1 cellular context compared by ENCODE assay signal in the genomic region with DNA sequence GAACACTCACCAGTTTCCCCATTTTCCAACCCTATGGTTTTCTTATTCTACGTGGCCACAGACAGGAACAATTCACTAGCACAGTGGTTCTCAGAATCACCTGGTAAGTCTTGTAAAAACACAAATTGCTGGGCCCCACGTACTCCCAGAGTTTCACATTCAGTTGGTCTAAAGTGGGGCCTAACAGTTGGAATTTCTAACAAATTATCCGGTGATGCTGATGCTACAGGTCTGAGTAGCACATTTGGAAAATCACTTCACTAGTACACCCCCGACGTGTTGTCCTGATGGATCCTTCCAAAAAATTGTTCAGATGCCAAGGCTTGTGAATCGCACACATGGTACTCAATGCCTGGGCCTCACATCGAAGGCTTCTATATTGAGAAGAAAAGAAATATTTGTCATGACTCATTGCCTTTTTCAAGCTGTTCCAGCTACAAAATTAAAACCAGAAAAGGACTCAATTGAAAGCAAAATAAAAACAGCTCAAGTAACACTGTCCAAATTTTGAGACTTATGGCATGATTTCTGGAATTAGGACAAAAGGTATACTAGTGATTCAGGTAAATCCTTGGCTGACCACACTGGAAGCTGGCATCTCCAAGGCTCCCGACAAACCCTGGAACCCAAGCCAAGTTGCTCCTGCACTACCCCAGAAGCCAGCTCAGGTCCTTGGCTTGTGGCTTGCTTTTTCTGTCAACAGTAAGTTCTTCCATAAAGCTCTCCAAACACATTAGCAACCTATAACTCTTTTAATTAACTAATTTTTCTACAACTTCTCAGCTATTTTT.
TF ChIP-seq lines count a peak whose summit lies in the region.

No MANE protein-coding gene starts in this region.

TF ChIP-seq in K562, 482 proteins besides CTCF, POLR2A, EP300 and RAD21 (continued from another document and continues in another):
- TF ChIP-seq, protein P1, sequence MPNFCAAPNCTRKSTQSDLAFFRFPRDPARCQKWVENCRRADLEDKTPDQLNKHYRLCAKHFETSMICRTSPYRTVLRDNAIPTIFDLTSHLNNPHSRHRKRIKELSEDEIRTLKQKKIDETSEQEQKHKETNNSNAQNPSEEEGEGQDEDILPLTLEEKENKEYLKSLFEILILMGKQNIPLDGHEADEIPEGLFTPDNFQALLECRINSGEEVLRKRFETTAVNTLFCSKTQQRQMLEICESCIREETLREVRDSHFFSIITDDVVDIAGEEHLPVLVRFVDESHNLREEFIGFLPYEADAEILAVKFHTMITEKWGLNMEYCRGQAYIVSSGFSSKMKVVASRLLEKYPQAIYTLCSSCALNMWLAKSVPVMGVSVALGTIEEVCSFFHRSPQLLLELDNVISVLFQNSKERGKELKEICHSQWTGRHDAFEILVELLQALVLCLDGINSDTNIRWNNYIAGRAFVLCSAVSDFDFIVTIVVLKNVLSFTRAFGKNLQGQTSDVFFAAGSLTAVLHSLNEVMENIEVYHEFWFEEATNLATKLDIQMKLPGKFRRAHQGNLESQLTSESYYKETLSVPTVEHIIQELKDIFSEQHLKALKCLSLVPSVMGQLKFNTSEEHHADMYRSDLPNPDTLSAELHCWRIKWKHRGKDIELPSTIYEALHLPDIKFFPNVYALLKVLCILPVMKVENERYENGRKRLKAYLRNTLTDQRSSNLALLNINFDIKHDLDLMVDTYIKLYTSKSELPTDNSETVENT (CRISPR knock-in tag; IDR thresholded peaks at IDR 0.05): no peak
- TF ChIP-seq, protein P2, sequence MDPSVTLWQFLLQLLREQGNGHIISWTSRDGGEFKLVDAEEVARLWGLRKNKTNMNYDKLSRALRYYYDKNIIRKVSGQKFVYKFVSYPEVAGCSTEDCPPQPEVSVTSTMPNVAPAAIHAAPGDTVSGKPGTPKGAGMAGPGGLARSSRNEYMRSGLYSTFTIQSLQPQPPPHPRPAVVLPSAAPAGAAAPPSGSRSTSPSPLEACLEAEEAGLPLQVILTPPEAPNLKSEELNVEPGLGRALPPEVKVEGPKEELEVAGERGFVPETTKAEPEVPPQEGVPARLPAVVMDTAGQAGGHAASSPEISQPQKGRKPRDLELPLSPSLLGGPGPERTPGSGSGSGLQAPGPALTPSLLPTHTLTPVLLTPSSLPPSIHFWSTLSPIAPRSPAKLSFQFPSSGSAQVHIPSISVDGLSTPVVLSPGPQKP (CRISPR knock-in tag; IDR thresholded peaks at IDR 0.05): no peak
- no peak for TF ChIP-seq NR3C1 (CRISPR knock-in tag; IDR thresholded peaks at IDR 0.05)
- TF ChIP-seq TGIF2 (CRISPR knock-in tag; IDR thresholded peaks at IDR 0.05): no peak
- no peak for TF ChIP-seq HNRNPH1 (optimal IDR thresholded peaks at IDR 0.05; ENCODE audit: low read depth, low read length)
- TF ChIP-seq NCOR1 (IDR thresholded peaks at IDR 0.05): no peak
- peak; percentile 99 for TF ChIP-seq PRDM10 (IDR thresholded peaks at IDR 0.05; ENCODE audit: partially characterized antibody)
- no peak for TF ChIP-seq CBX1 (IDR thresholded peaks at IDR 0.05; ENCODE audit: low read depth)
- TF ChIP-seq CC2D1A (IDR thresholded peaks at IDR 0.05): no peak
- no peak for TF ChIP-seq BCOR (IDR thresholded peaks at IDR 0.05)
- TF ChIP-seq, protein P3, sequence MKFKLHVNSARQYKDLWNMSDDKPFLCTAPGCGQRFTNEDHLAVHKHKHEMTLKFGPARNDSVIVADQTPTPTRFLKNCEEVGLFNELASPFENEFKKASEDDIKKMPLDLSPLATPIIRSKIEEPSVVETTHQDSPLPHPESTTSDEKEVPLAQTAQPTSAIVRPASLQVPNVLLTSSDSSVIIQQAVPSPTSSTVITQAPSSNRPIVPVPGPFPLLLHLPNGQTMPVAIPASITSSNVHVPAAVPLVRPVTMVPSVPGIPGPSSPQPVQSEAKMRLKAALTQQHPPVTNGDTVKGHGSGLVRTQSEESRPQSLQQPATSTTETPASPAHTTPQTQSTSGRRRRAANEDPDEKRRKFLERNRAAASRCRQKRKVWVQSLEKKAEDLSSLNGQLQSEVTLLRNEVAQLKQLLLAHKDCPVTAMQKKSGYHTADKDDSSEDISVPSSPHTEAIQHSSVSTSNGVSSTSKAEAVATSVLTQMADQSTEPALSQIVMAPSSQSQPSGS (CRISPR knock-in tag; IDR thresholded peaks at IDR 0.05): no peak
- no peak for TF ChIP-seq BCL6 (CRISPR knock-in tag; IDR thresholded peaks at IDR 0.05)
- TF ChIP-seq ZNF75A (CRISPR knock-in tag; IDR thresholded peaks at IDR 0.05): no peak
- TF ChIP-seq ZHX1 (conservative IDR thresholded peaks at IDR 0.05; ENCODE audit: low read length): no peak
- TF ChIP-seq, protein P4, sequence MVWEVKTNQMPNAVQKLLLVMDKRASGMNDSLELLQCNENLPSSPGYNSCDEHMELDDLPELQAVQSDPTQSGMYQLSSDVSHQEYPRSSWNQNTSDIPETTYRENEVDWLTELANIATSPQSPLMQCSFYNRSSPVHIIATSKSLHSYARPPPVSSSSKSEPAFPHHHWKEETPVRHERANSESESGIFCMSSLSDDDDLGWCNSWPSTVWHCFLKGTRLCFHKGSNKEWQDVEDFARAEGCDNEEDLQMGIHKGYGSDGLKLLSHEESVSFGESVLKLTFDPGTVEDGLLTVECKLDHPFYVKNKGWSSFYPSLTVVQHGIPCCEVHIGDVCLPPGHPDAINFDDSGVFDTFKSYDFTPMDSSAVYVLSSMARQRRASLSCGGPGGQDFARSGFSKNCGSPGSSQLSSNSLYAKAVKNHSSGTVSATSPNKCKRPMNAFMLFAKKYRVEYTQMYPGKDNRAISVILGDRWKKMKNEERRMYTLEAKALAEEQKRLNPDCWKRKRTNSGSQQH (CRISPR knock-in tag; IDR thresholded peaks at IDR 0.05): no peak
- TF ChIP-seq ZKSCAN8 (CRISPR knock-in tag; IDR thresholded peaks at IDR 0.05): no peak
- no peak for TF ChIP-seq E2F5 (CRISPR knock-in tag; IDR thresholded peaks at IDR 0.05)
- TF ChIP-seq RBM17 (IDR thresholded peaks at IDR 0.05; ENCODE audit: borderline replicate concordance, low read depth, low read length): no peak
- no peak for TF ChIP-seq CHD7 (IDR thresholded peaks at IDR 0.05; ENCODE audit: low read depth, low read length)
- no peak for TF ChIP-seq MYC (IDR thresholded peaks at IDR 0.05; ENCODE audit: low read depth, low read length)
- TF ChIP-seq MYC (CRISPR knock-in tag; IDR thresholded peaks at IDR 0.05; ENCODE audit: borderline replicate concordance, low read depth): no peak
- TF ChIP-seq ZNF717 (CRISPR knock-in tag; IDR thresholded peaks at IDR 0.05): no peak
- no peak for TF ChIP-seq MAZ (CRISPR knock-in tag; conservative IDR thresholded peaks at IDR 0.05 in 1 of 2, IDR thresholded peaks at IDR 0.05 in 1 of 2)
- TF ChIP-seq L3MBTL2 (IDR thresholded peaks at IDR 0.05): peak; percentile 78
